ENCODE assay signal across 11 cellular contexts in the genomic region with DNA sequence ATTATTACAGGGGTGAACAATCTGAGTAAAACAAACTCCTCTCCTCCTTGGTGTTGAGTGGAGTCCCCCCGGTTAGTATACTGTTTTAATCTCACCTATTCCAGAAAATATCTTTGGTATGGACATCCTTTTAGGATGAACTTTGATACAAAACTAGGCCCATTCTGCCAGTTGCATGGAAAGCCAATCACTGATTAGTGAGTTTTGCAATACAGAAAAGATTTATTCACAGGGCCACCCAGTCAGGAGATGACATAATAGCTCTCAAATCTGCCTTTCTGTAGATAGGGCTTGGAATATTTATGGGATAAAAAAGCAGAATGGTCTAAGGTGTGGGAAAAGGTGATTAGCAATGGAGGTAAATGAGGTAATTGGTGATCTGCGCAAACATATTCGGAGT. TPM values are rescaled to one million over a fixed set of nuclear protein-coding genes. Genes with fewer than 3 reads are reported as not detected.
"Had no signal": no experiment of that assay in that cellular context is flagged by ENCODE, and none has a peak within 500 bp of the region (broad histone marks: within the 10 kb centered on the region; RNA-seq: fewer than 3 reads in every experiment).

No MANE protein-coding gene starts in this region.

- FAIRE-seq: K562 had no signal

- H3K4me1 ChIP-seq: HAP-1 had no signal

- H3K27ac ChIP-seq: GM23248, HL-60 had no signal

- ATAC-seq: HCT116, K562 had no signal

- H3K9ac ChIP-seq: GM23248 had no signal

- H3K4me3 ChIP-seq: GM23248, HAP-1, K562 had no signal

- H3K9me3 ChIP-seq: HAP-1 had no signal

- DNase-seq: GM23248, GOT3, H7, HFFc6, IMR-90 had no signal

- H2AFZ ChIP-seq: GM23248 had no signal

- H3K27ac Mint-ChIP-seq: HFFc6 had no signal

- H3K36me3 ChIP-seq: HAP-1 had no signal

- H3K4me3 Mint-ChIP-seq: HFFc6 had no signal

RNA-seq across cellular contexts. Expression of gene SLC22A25, which starts 30.3 kb away (rescaled TPM):
- total RNA-seq: GM23248, H4, H7, HFFc6, HT1080, IMR-90, K562 had no signal
- polyA plus RNA-seq: GM23248, IMR-90, K562 had no signal
